2 cellular contexts compared by ENCODE assay signal in genomic region chr2:64599469-64599868, GRCh38.
TF ChIP-seq lines count a peak whose summit lies in the region.

No MANE protein-coding gene starts in this region.

TF ChIP-seq in HepG2, 621 proteins besides CTCF, POLR2A, EP300 and RAD21:
- TF ChIP-seq ZNF839 (CRISPR knock-in tag; IDR thresholded peaks at IDR 0.05; ENCODE audit: borderline replicate concordance) (no peak), MED1 (CRISPR knock-in tag; IDR thresholded peaks at IDR 0.05) (0 out of 2 replicates have a peak, but pooled peaks have one; percentile 18)

TF ChIP-seq in GM23338, 12 proteins besides CTCF, POLR2A, EP300 and RAD21:
- TF ChIP-seq REST (IDR thresholded peaks at IDR 0.05; ENCODE audit: unreplicated experiment) (no peak), EZH2phosphoT487 (IDR thresholded peaks at IDR 0.05; ENCODE audit: unreplicated experiment) (no peak), POLR2AphosphoS5 (IDR thresholded peaks at IDR 0.05; ENCODE audit: low read depth) (no peak), ETS1 (IDR thresholded peaks at IDR 0.05) (no peak), EZH2 (IDR thresholded peaks at IDR 0.05; ENCODE audit: low read depth, unreplicated experiment) (no peak), ZNF114 (CRISPR knock-in tag; IDR thresholded peaks at IDR 0.05) (no peak), ZNF331 (CRISPR knock-in tag; IDR thresholded peaks at IDR 0.05; ENCODE audit: low read depth) (no peak), CREB1 (CRISPR knock-in tag; IDR thresholded peaks at IDR 0.05; ENCODE audit: low read depth) (no peak), STAT1 (IDR thresholded peaks at IDR 0.05; ENCODE audit: unreplicated experiment) (no peak), NANOG (IDR thresholded peaks at IDR 0.05; ENCODE audit: borderline replicate concordance) (no peak), ZNF462 (CRISPR knock-in tag; IDR thresholded peaks at IDR 0.05) (no peak)
TF ChIP-seq in GM23338: peak in this region for 0.
